20 cellular contexts compared by ENCODE assay signal in genomic region chr3:58963928-58964497, GRCh38.
"Had no signal": no experiment of that assay in that cellular context is flagged by ENCODE, and none has a peak within 500 bp of the region (broad histone marks: within the 10 kb centered on the region; RNA-seq: fewer than 3 reads in every experiment).

No MANE protein-coding gene starts in this region.

- H3K9me3 ChIP-seq: body of pancreas, left lung, testis, upper lobe of right lung had no signal

- H3K27me3 Mint-ChIP-seq: activated CD4-positive, alpha-beta memory T cell treated with anti-CD3 and anti-CD28 coated beads, Interleukin-2, amount 10 ng/mL, durations not matched to agents 7 days and 5 days; progenitor cell of endocrine pancreas had no signal

- H3K4me1 Mint-ChIP-seq: activated CD4-positive, alpha-beta memory T cell treated with anti-CD3 and anti-CD28 coated beads, Interleukin-2, amount 10 ng/mL, durations not matched to agents 7 days and 5 days; stimulated activated naive CD8-positive, alpha-beta T cell treated with anti-CD3 and anti-CD28 coated beads, Interleukin-15, amount 100 ng/mL, for 72 hours had no signal

- H3K27ac ChIP-seq: body of pancreas, coronary artery, left lung, testis, upper lobe of right lung, WERI-Rb-1 had no signal

- H3K4me3 ChIP-seq: body of pancreas, coronary artery, left lung, testis, upper lobe of right lung had no signal

- H3K36me3 ChIP-seq: left lung, upper lobe of right lung, WERI-Rb-1 had no signal

- H3K4me1 ChIP-seq: body of pancreas, left lung, testis, upper lobe of right lung had no signal

- H3K27ac Mint-ChIP-seq: activated CD4-positive, alpha-beta memory T cell treated with anti-CD3 and anti-CD28 coated beads, Interleukin-2, amount 10 ng/mL, durations not matched to agents 7 days and 5 days; activated naive CD4-positive, alpha-beta T cell treated with anti-CD3 and anti-CD28 coated beads, Interleukin-2, amount 50 U/mL, for 72 hours; natural killer cell treated with Interleukin-12 subunit alpha and Interleukin-12 subunit beta and Interleukin-15 and Interleukin-18, amount 100 ng/mL, for 72 hours; progenitor cell of endocrine pancreas; stimulated activated naive CD8-positive, alpha-beta T cell treated with anti-CD3 and anti-CD28 coated beads, Interleukin-15, amount 100 ng/mL, for 72 hours; T-helper 2 cell treated with Interferon-gamma antibody and Interleukin-4, amounts not matched to agents 5 μg/mL and 100 μg/mL, for 36 hours had no signal

- H3K27me3 ChIP-seq: body of pancreas, left lung, testis, upper lobe of right lung had no signal

- H3K9me3 Mint-ChIP-seq: activated CD4-positive, alpha-beta memory T cell treated with anti-CD3 and anti-CD28 coated beads, Interleukin-2, amount 10 ng/mL, durations not matched to agents 7 days and 5 days; activated naive CD4-positive, alpha-beta T cell treated with anti-CD3 and anti-CD28 coated beads, Interleukin-2, amount 50 U/mL, for 72 hours; activated T-cell treated with anti-CD3 and anti-CD28 coated beads, Interleukin-2, amount 50 U/mL, for 4 hours; stimulated activated naive CD8-positive, alpha-beta T cell treated with anti-CD3 and anti-CD28 coated beads, Interleukin-15, amount 100 ng/mL, for 72 hours; T-helper 2 cell treated with Interferon-gamma antibody and Interleukin-4, amounts not matched to agents 5 μg/mL and 100 μg/mL, for 36 hours had no signal

- H3K36me3 Mint-ChIP-seq: activated naive CD4-positive, alpha-beta T cell treated with anti-CD3 and anti-CD28 coated beads, Interleukin-2, amount 50 U/mL, for 72 hours; natural killer cell treated with Interleukin-12 subunit alpha and Interleukin-12 subunit beta and Interleukin-15 and Interleukin-18, amount 100 ng/mL, for 72 hours had no signal

- DNase-seq: activated CD4-positive, alpha-beta memory T cell treated with anti-CD3 and anti-CD28 coated beads, Interleukin-2, amount 10 ng/mL, durations not matched to agents 7 days and 5 days; activated effector memory CD4-positive, alpha-beta T cell treated with anti-CD3 and anti-CD28 coated beads, Interleukin-2, amount 50 U/mL, for 16 hours; activated T-cell treated with anti-CD3 and anti-CD28 coated beads, Interleukin-2, amount 50 U/mL, for 4 hours; amniotic stem cell; caudate nucleus; islet precursor cell; left lung; nucleus accumbens; right cardiac atrium; small intestine; stimulated activated naive CD8-positive, alpha-beta T cell treated with anti-CD3 and anti-CD28 coated beads, Interleukin-15, amount 100 ng/mL, for 72 hours; testis; upper lobe of right lung; WERI-Rb-1 had no signal

- H3K4me3 Mint-ChIP-seq: activated CD4-positive, alpha-beta memory T cell treated with anti-CD3 and anti-CD28 coated beads, Interleukin-2, amount 10 ng/mL, durations not matched to agents 7 days and 5 days; activated T-cell treated with anti-CD3 and anti-CD28 coated beads, Interleukin-2, amount 50 U/mL, for 4 hours; natural killer cell treated with Interleukin-12 subunit alpha and Interleukin-12 subunit beta and Interleukin-15 and Interleukin-18, amount 100 ng/mL, for 72 hours; stimulated activated naive CD8-positive, alpha-beta T cell treated with anti-CD3 and anti-CD28 coated beads, Interleukin-15, amount 100 ng/mL, for 72 hours; T-helper 2 cell treated with Interferon-gamma antibody and Interleukin-4, amounts not matched to agents 5 μg/mL and 100 μg/mL, for 36 hours had no signal
